In genomic region chr7:36868727-36869411, GRCh38 we compare ENCODE assay signal across 18 cellular contexts.
"Had no signal": no experiment of that assay in that cellular context is flagged by ENCODE, and none has a peak within 500 bp of the region (broad histone marks: within the 10 kb centered on the region; RNA-seq: fewer than 3 reads in every experiment).

No MANE protein-coding gene starts in this region.

- H3K4me3 Mint-ChIP-seq: stimulated activated naive B cell treated with anti-CD40 and anti-IgM and Interleukin-4, amounts not matched to agents 10 μg/mL and 1 μg/mL and 100 μg/mL, for 72 hours; stimulated activated naive CD8-positive, alpha-beta T cell treated with anti-CD3 and anti-CD28 coated beads, Interleukin-15, amount 100 ng/mL, for 72 hours had no signal

- H3K27me3 Mint-ChIP-seq: naive B cell; stimulated activated naive B cell treated with anti-CD40 and anti-IgM and Interleukin-4, amounts not matched to agents 10 μg/mL and 1 μg/mL and 100 μg/mL, for 72 hours; stimulated activated naive CD8-positive, alpha-beta T cell treated with anti-CD3 and anti-CD28 coated beads, Interleukin-15, amount 100 ng/mL, for 72 hours had no signal

- H3K27ac Mint-ChIP-seq: stimulated activated naive B cell treated with anti-CD40 and anti-IgM and Interleukin-4, amounts not matched to agents 10 μg/mL and 1 μg/mL and 100 μg/mL, for 72 hours had no signal

- ATAC-seq: esophagus mucosa; heart left ventricle; lower lobe of right lung; psoas muscle; sciatic nerve; stimulated activated naive B cell treated with anti-CD40 and anti-IgM and Interleukin-4, amounts not matched to agents 10 μg/mL and 1 μg/mL and 100 μg/mL, for 72 hours; stimulated activated naive CD8-positive, alpha-beta T cell treated with anti-CD3 and anti-CD28 coated beads, Interleukin-15, amount 100 ng/mL, for 72 hours had no signal

- DNase-seq: cortex of kidney; dorsolateral prefrontal cortex; effector CD8-positive, alpha-beta T cell; heart left ventricle; hippocampal formation; left ventricle myocardium inferior; lower lobe of right lung; mesenchymal stem cell; naive B cell; psoas muscle; retina; stimulated activated CD4-positive, alpha-beta T cell treated with anti-CD3 and anti-CD28 coated beads, Interleukin-2, amount 100 ng/mL, for 24 hours; stimulated activated CD4-positive, alpha-beta T cell treated with anti-CD3 and anti-CD28 coated beads, Interleukin-4, amount 100 ng/mL, for 4 hours; stimulated activated naive B cell treated with anti-CD40 and anti-IgM and Interleukin-4, amounts not matched to agents 10 μg/mL and 1 μg/mL and 100 μg/mL, for 72 hours; stimulated activated naive CD8-positive, alpha-beta T cell treated with anti-CD3 and anti-CD28 coated beads, Interleukin-15, amount 100 ng/mL, for 72 hours; transverse colon had no signal

- H3K9me3 Mint-ChIP-seq: stimulated activated naive CD8-positive, alpha-beta T cell treated with anti-CD3 and anti-CD28 coated beads, Interleukin-15, amount 100 ng/mL, for 72 hours had no signal
